In the genomic region with DNA sequence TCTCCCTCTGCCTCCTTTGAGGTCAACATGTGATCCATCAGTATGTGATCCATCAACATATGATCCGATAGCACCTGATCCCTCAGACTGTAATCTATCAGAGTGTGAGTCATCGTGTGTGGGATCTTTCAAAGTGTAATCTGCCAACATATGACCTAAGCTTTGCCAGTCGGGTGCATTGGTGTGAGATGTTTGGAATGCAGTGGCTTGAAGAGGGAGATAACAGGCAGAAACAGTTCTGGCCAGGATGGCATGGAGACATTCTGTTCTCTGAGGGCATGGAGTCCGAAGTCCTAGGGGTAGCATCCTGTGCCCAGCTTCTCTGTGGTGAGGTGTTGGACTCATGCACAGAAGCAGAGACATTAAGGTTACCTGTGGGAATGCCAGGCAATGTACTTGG, we compare ENCODE assay signal across 21 cellular contexts.
DNase-seq lines count a peak whose midpoint lies in the region; ATAC-seq and TF ChIP-seq lines count a peak whose summit lies in the region.
"Had no signal": no experiment of that assay in that cellular context is flagged by ENCODE, and none has a peak within 500 bp of the region (broad histone marks: within the 10 kb centered on the region; RNA-seq: fewer than 3 reads in every experiment).

No MANE protein-coding gene starts in this region.

- H3K14ac ChIP-seq in H9 (ENCODE audit: insufficient read depth, low read length), result no peak overlapping the region

- H3K4me3 Mint-ChIP-seq in H9, result no peak overlapping the region
- no peak overlapping the region for H3K4me3 Mint-ChIP-seq in CD8-positive, alpha-beta memory T cell
- H3K4me3 Mint-ChIP-seq: activated naive CD4-positive, alpha-beta T cell treated with anti-CD3 and anti-CD28 coated beads, Interleukin-2, amount 10 ng/mL, durations not matched to agents 7 days and 5 days; activated T-cell treated with anti-CD3 and anti-CD28 coated beads, Interleukin-2, amount 50 U/mL, for 4 hours had no signal

- no peak overlapping the region for H2BK20ac ChIP-seq in H9 (ENCODE audit: low read depth, low read length, poor library complexity, severe bottlenecking)

- no peak overlapping the region for H3K23ac ChIP-seq in H9 (ENCODE audit: insufficient read length, low read depth, low read length)

- H3K79me1 ChIP-seq in H9 (ENCODE audit: insufficient read depth, low read depth, low read length, poor library complexity, severe bottlenecking), result no peaks in the 10 kb centered on the region

- H3K27me3 ChIP-seq in GM23248 (replicated peaks; ENCODE audit: insufficient read depth) (no peaks in the 10 kb centered on the region), H9 (ENCODE audit: insufficient read depth, low read length) (no peaks in the 10 kb centered on the region)
- H3K27me3 ChIP-seq in CD8-positive, alpha-beta memory T cell (ENCODE audit: insufficient read depth, low read length, poor library complexity, severe bottlenecking), result no peaks in the 10 kb centered on the region
- H3K27me3 ChIP-seq: gastroesophageal sphincter, tibial artery had no signal

- CTCF ChIA-PET in CD8-positive, alpha-beta memory T cell (lab: Charles Lee), result no interaction called here

- H2AFZ ChIP-seq in GM23248, result no peak overlapping the region
- H2AFZ ChIP-seq in H9 (ENCODE audit: low read length), result no peak overlapping the region
- H2AFZ ChIP-seq: PC-9 had no signal

- H2BK5ac ChIP-seq in H9 (ENCODE audit: insufficient read length, low read length), result no peak overlapping the region

- H3K27me3 Mint-ChIP-seq in H9 (ENCODE audit: low read depth), result no peaks in the 10 kb centered on the region
- no peaks in the 10 kb centered on the region for H3K27me3 Mint-ChIP-seq in CD8-positive, alpha-beta memory T cell
- H3K27me3 Mint-ChIP-seq: activated naive CD4-positive, alpha-beta T cell treated with anti-CD3 and anti-CD28 coated beads, Interleukin-2, amount 10 ng/mL, durations not matched to agents 7 days and 5 days had no signal

- H4K91ac ChIP-seq in H9 (ENCODE audit: insufficient read length, low read depth, low read length), result no peak overlapping the region

- H3K4me3 ChIP-seq in GM23248 (no peak overlapping the region), fibroblast of the aortic adventitia (ENCODE audit: low read depth, low read length) (no peak overlapping the region)
- no peak overlapping the region for H3K4me3 ChIP-seq in CD8-positive, alpha-beta memory T cell (ENCODE audit: low read length)
- H3K4me3 ChIP-seq: gastroesophageal sphincter, HAP-1, PC-9, tibial artery had no signal

- H3F3A ChIP-seq in GM23248 (ENCODE audit: insufficient read depth), result no peaks in the 10 kb centered on the region

- H3K27ac ChIP-seq in GM23248 (no peak overlapping the region), H9 (ENCODE audit: insufficient read length, low read depth, low read length) (no peak overlapping the region)
- no peak overlapping the region for H3K27ac ChIP-seq in CD8-positive, alpha-beta memory T cell (ENCODE audit: low read depth, low read length)
- H3K27ac ChIP-seq: gastroesophageal sphincter, PC-9, tibial artery had no signal

- no peak overlapping the region for H2BK12ac ChIP-seq in H9 (ENCODE audit: insufficient read length, low read depth, low read length)

- H2BK15ac ChIP-seq in H9 (ENCODE audit: low read depth, low read length), result no peak overlapping the region

- H3K9me2 ChIP-seq in GM23248 (ENCODE audit: insufficient read depth), result no peaks in the 10 kb centered on the region; the same call in 1 of the 2 replicates

- peak; percentile 64 for ATAC-seq in SK-N-SH treated with all-trans-retinoic acid at 6 μM for 48 hours
- ATAC-seq in HG03135 (IDR thresholded peaks at IDR 0.05; ENCODE audit: unreplicated experiment), result no peak
- ATAC-seq: activated T-cell treated with anti-CD3 and anti-CD28 coated beads, Interleukin-2, amount 50 U/mL, for 4 hours; gastroesophageal sphincter; stimulated activated naive CD8-positive, alpha-beta T cell treated with anti-CD3 and anti-CD28 coated beads, Interleukin-15, Interleukin-2, amounts not matched to agents 100 U/mL and 50 U/mL, for 24 hours had no signal

- WGBS in GM23248 (ENCODE audit: low coverage in 1 of 2, low lambda C conversion rate in 2 of 2, missing lambda C conversion rate in 2 of 2), 2 experiments, result 29 to 40% methylated on average over 4 of the region's 4 CpGs
- WGBS in H9 (ENCODE audit: extremely low coverage, insufficient read length, low lambda C conversion rate), result no CpG with 5 or more reads among the region's 4 CpGs

- no peak overlapping the region for H3T11ph ChIP-seq in H9 (ENCODE audit: low read length)

- no peaks in the 10 kb centered on the region for H3K4me1 Mint-ChIP-seq in H9
- H3K4me1 Mint-ChIP-seq in CD8-positive, alpha-beta memory T cell, result peaks cover 0 to 5% (median 0%) of the 10 kb centered on the region in 3 donors
- H3K4me1 Mint-ChIP-seq: activated naive CD4-positive, alpha-beta T cell treated with anti-CD3 and anti-CD28 coated beads, Interleukin-2, amount 10 ng/mL, durations not matched to agents 7 days and 5 days had no signal

- H3K9ac ChIP-seq in GM23248, result no peak overlapping the region
- H3K9ac ChIP-seq in H9 (ENCODE audit: extremely low read depth, insufficient read length, low read length), result no peak overlapping the region

- no peak overlapping the region for H3K18ac ChIP-seq in H9 (ENCODE audit: insufficient read length, low read depth, low read length)

- H4K20me1 ChIP-seq in GM23248 (ENCODE audit: insufficient read depth), result no peaks in the 10 kb centered on the region
- H4K20me1 ChIP-seq in H9 (ENCODE audit: control insufficient read depth, insufficient read depth, insufficient read length), result no peaks in the 10 kb centered on the region

- H3K4me2 ChIP-seq in GM23248 (ENCODE audit: unreplicated experiment), result no peak overlapping the region
- H3K4me2 ChIP-seq in H9 (ENCODE audit: insufficient read depth, insufficient read length, low read length), result no peak overlapping the region
- H3K4me2 ChIP-seq: PC-9 had no signal

- H4K5ac ChIP-seq in H9 (ENCODE audit: insufficient read length, low read depth, low read length), result no peak overlapping the region

- no peaks in the 10 kb centered on the region for H3K36me3 ChIP-seq in GM23248 (ENCODE audit: low read depth)
- H3K36me3 ChIP-seq in CD8-positive, alpha-beta memory T cell (ENCODE audit: insufficient read depth, low read length), result no peaks in the 10 kb centered on the region
- H3K36me3 ChIP-seq: gastroesophageal sphincter, HAP-1, tibial artery had no signal

- H3K23me2 ChIP-seq in H9 (ENCODE audit: insufficient read length, low read depth, low read length, poor library complexity, severe bottlenecking), result no peaks in the 10 kb centered on the region

- H3K36me3 Mint-ChIP-seq in H9 (ENCODE audit: insufficient read depth in 1 of 3, low read depth in 3 of 3), result no peaks in the 10 kb centered on the region
- H3K36me3 Mint-ChIP-seq in CD8-positive, alpha-beta memory T cell, result no peaks in the 10 kb centered on the region
- H3K36me3 Mint-ChIP-seq: activated naive CD4-positive, alpha-beta T cell treated with anti-CD3 and anti-CD28 coated beads, Interleukin-2, amount 10 ng/mL, durations not matched to agents 7 days and 5 days had no signal

- H3K9me3 ChIP-seq in GM23248 (ENCODE audit: low read depth) (no peaks in the 10 kb centered on the region), H9 (ENCODE audit: control insufficient read depth, low read depth, low read length) (no peaks in the 10 kb centered on the region)
- no peaks in the 10 kb centered on the region for H3K9me3 ChIP-seq in CD8-positive, alpha-beta memory T cell (ENCODE audit: low read length)
- H3K9me3 ChIP-seq: gastroesophageal sphincter, HAP-1, tibial artery had no signal

- no peak overlapping the region for H3K56ac ChIP-seq in H9 (ENCODE audit: insufficient read length, low read depth, low read length)

- no peak overlapping the region for H3K27ac Mint-ChIP-seq in H9
- H3K27ac Mint-ChIP-seq in CD8-positive, alpha-beta memory T cell, result no peak overlapping the region
- H3K27ac Mint-ChIP-seq: activated naive CD4-positive, alpha-beta T cell treated with anti-CD3 and anti-CD28 coated beads, Interleukin-2, amount 10 ng/mL, durations not matched to agents 7 days and 5 days had no signal

- no peak overlapping the region for H3K4ac ChIP-seq in H9 (ENCODE audit: low read depth, low read length)

- peak; percentile 22 for DNase-seq in GM23248
- DNase-seq in fibroblast of the aortic adventitia (ENCODE audit: low read depth), result peak; percentile 21
- DNase-seq in myocyte (ENCODE audit: low read depth), result peak; percentile 48
- DNase-seq in H9, result no peak
- no peak for DNase-seq in CD8-positive, alpha-beta memory T cell
- DNase-seq: activated CD4-positive, CD25-positive, alpha-beta regulatory T cell treated with anti-CD3 and anti-CD28 coated beads, Interleukin-2, amount 50 U/mL, for 72 hours; activated naive CD4-positive, alpha-beta T cell treated with anti-CD3 and anti-CD28 coated beads, Interleukin-2, amount 10 ng/mL, durations not matched to agents 7 days and 5 days; activated T-cell treated with anti-CD3 and anti-CD28 coated beads, Interleukin-2, amount 50 U/mL, for 4 hours; dermis blood vessel endothelial cell; MM.1S; NCI-H146; NCI-H2171 treated with DMSO at 0.1 percent for 48 hours; PC-9; stimulated activated CD4-positive, alpha-beta T cell treated with anti-CD3 and anti-CD28 coated beads, Interleukin-1b, Interleukin-23, amount 100 ng/mL, for 48 hours; stimulated activated naive CD8-positive, alpha-beta T cell treated with anti-CD3 and anti-CD28 coated beads, Interleukin-15, Interleukin-2, amounts not matched to agents 100 U/mL and 50 U/mL, for 24 hours; T1000; tibial artery had no signal

- H3K9me3 Mint-ChIP-seq in H9, result no peaks in the 10 kb centered on the region
- H3K9me3 Mint-ChIP-seq in CD8-positive, alpha-beta memory T cell, result no peaks in the 10 kb centered on the region
- H3K9me3 Mint-ChIP-seq: activated T-cell treated with anti-CD3 and anti-CD28 coated beads, Interleukin-2, amount 50 U/mL, for 4 hours had no signal

- in situ Hi-C loops in GM23248 (cut with MboI), result no loop called here

- POLR2A ChIA-PET in CD8-positive, alpha-beta memory T cell (lab: Charles Lee), result no interaction called here

- H4K8ac ChIP-seq in H9 (replicated peaks; ENCODE audit: insufficient read length, low read depth, low read length), result no peak overlapping the region

- H3K79me2 ChIP-seq in GM23248 (ENCODE audit: insufficient read depth) (no peaks in the 10 kb centered on the region), H9 (ENCODE audit: insufficient read depth, low read length) (no peaks in the 10 kb centered on the region)

- H3K4me1 ChIP-seq in GM23248 (ENCODE audit: insufficient read depth) (no peaks in the 10 kb centered on the region), H9 (ENCODE audit: insufficient read depth, low read length) (no peaks in the 10 kb centered on the region)
- H3K4me1 ChIP-seq in CD8-positive, alpha-beta memory T cell (ENCODE audit: insufficient read depth, low read length), result no peaks in the 10 kb centered on the region
- H3K4me1 ChIP-seq: gastroesophageal sphincter, HAP-1, tibial artery had no signal

- H2AK5ac ChIP-seq in H9 (ENCODE audit: insufficient read length, low read length), result no peak overlapping the region

- no peak overlapping the region for H2BK120ac ChIP-seq in H9 (ENCODE audit: low read depth, low read length, poor library complexity, severe bottlenecking)

- TF ChIP-seq CTCF in fibroblast of the aortic adventitia (IDR thresholded peaks at IDR 0.05; ENCODE audit: insufficient read depth, low read length) (no peak), H9 (conservative IDR thresholded peaks at IDR 0.05) (no peak)

TF ChIP-seq in SK-N-SH treated with all-trans-retinoic acid at 6 μM for 48 hours, 23 proteins besides CTCF, POLR2A, EP300 and RAD21 (continues in another document):
- no peak for TF ChIP-seq ZFP3 (CRISPR knock-in tag; IDR thresholded peaks at IDR 0.05)

Comparison
In these comparisons a context has a peak if more than half of its experiments do, and no peak if none do; other contexts are left out.
1. DNase-seq: peak in GM23248 (single experiment), fibroblast of the aortic adventitia (single experiment) and myocyte (single experiment); none in H9 (single experiment) and CD8-positive, alpha-beta memory T cell (0 of 5).